Comparison of ENCODE assay signal across 19 cellular contexts in the genomic region with DNA sequence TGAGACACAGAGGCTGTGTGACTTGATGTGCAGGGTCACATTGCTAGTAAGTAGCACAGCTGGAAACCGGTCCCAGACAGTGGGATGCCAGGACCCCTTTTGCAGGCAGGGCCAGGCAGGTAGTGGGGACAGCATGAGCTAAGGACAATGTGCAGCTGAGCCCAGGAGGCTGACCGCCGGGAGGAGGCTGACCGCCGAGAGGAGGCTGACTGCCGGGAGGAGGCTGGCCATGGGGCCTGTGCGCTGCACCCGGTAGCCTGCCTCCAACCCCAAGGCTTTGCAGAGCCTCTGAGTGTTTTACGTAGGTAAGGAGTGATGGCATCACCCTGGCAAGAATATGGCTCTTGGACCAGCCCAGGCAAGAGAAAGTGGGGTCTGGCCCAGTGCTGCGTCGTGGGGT.
"Had no signal": no experiment of that assay in that cellular context is flagged by ENCODE, and none has a peak within 500 bp of the region (broad histone marks: within the 10 kb centered on the region; RNA-seq: fewer than 3 reads in every experiment).

No MANE protein-coding gene starts in this region.

- H3K27me3 ChIP-seq: thyroid gland had no signal

- H3K27ac ChIP-seq: coronary artery, parathyroid adenoma, thyroid gland had no signal

- H3K4me3 Mint-ChIP-seq: activated naive CD4-positive, alpha-beta T cell treated with anti-CD3 and anti-CD28 coated beads, Interleukin-2, amount 10 ng/mL, durations not matched to agents 7 days and 5 days; activated T-cell treated with anti-CD3 and anti-CD28 coated beads, Interleukin-2, amount 50 U/mL, for 72 hours; natural killer cell; stimulated activated naive CD8-positive, alpha-beta T cell treated with anti-CD3 and anti-CD28 coated beads, Interleukin-15, Interleukin-2, amounts not matched to agents 100 ng/mL and 50 ng/mL, for 24 hours had no signal

- H3K9me3 Mint-ChIP-seq: activated naive CD4-positive, alpha-beta T cell treated with anti-CD3 and anti-CD28 coated beads, Interleukin-2, amount 10 ng/mL, durations not matched to agents 7 days and 5 days; activated T-cell treated with anti-CD3 and anti-CD28 coated beads, Interleukin-2, amount 50 U/mL, for 72 hours; natural killer cell; stimulated activated naive CD8-positive, alpha-beta T cell treated with anti-CD3 and anti-CD28 coated beads, Interleukin-15, Interleukin-2, amounts not matched to agents 100 ng/mL and 50 ng/mL, for 24 hours had no signal

- DNase-seq: activated CD4-positive, alpha-beta T cell treated with anti-CD3 and anti-CD28 coated beads for 4 hours; activated CD4-positive, alpha-beta T cell treated with anti-CD3 and anti-CD28 coated beads, Interleukin-2, amount 50 U/mL, for 48 hours; activated effector memory CD4-positive, alpha-beta T cell treated with Interleukin-2 at 50 U/mL for 16 hours; activated naive CD4-positive, alpha-beta T cell treated with anti-CD3 and anti-CD28 coated beads, Interleukin-2, amount 10 ng/mL, durations not matched to agents 7 days and 5 days; activated T-cell treated with anti-CD3 and anti-CD28 coated beads, Interleukin-2, amount 50 U/mL, for 72 hours; amygdala; cerebellar nuclear complex; foreskin fibroblast; kidney; natural killer cell; stimulated activated CD4-positive, alpha-beta T cell treated with anti-CD3 and anti-CD28 coated beads, Interleukin-4, amount 100 ng/mL, for 1 hour; substantia nigra; T-helper 1 cell; thyroid gland had no signal

- H3K4me3 ChIP-seq: coronary artery, lung, thyroid gland had no signal

- H3K36me3 Mint-ChIP-seq: natural killer cell had no signal

- H3K9me3 ChIP-seq: thyroid gland had no signal

- H3K27me3 Mint-ChIP-seq: activated naive CD4-positive, alpha-beta T cell treated with anti-CD3 and anti-CD28 coated beads, Interleukin-2, amount 10 ng/mL, durations not matched to agents 7 days and 5 days; stimulated activated naive CD8-positive, alpha-beta T cell treated with anti-CD3 and anti-CD28 coated beads, Interleukin-15, Interleukin-2, amounts not matched to agents 100 ng/mL and 50 ng/mL, for 24 hours had no signal

- H3K27ac Mint-ChIP-seq: activated naive CD4-positive, alpha-beta T cell treated with anti-CD3 and anti-CD28 coated beads, Interleukin-2, amount 10 ng/mL, durations not matched to agents 7 days and 5 days; activated T-cell treated with anti-CD3 and anti-CD28 coated beads, Interleukin-2, amount 50 U/mL, for 72 hours; stimulated activated naive CD8-positive, alpha-beta T cell treated with anti-CD3 and anti-CD28 coated beads, Interleukin-15, Interleukin-2, amounts not matched to agents 100 ng/mL and 50 ng/mL, for 24 hours had no signal

- H3K36me3 ChIP-seq: thyroid gland had no signal

- ATAC-seq: activated T-cell treated with anti-CD3 and anti-CD28 coated beads, Interleukin-2, amount 50 U/mL, for 72 hours; natural killer cell; sciatic nerve had no signal
